In the genomic region with DNA sequence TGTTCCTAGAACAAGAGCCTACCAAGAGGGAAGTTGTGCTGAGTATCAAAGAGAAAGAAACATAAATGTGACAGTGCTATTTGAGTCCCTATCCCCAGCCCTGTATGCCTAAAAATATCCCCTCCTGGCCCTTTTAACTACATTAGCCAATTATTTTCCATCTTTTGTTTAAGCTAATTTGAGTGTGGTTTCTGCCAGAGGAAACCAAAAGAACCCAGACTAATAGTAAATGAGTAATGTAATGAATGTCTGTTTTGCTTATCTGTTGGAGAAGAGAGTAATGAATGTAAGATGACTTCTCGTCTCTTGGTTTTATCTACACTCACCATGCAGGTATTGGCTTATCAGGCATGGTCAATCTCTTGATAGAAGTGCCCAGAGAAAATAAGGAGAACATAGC, we compare ENCODE assay signal across 30 cellular contexts.
"Had no signal": no experiment of that assay in that cellular context is flagged by ENCODE, and none has a peak within 500 bp of the region (broad histone marks: within the 10 kb centered on the region; RNA-seq: fewer than 3 reads in every experiment).

No MANE protein-coding gene starts in this region.

- H3K27me3 ChIP-seq: adrenal gland, ascending aorta, brain microvascular endothelial cell, gastroesophageal sphincter, neural progenitor cell, sigmoid colon, uterus had no signal

- H3K36me3 ChIP-seq: adrenal gland, ascending aorta, brain microvascular endothelial cell, gastroesophageal sphincter, neural progenitor cell, sigmoid colon, thoracic aorta, uterus had no signal

- ATAC-seq: effector memory CD8-positive, alpha-beta T cell; gastroesophageal sphincter; left cardiac atrium; left ventricle myocardium superior; natural killer cell; psoas muscle had no signal

- H3K4me1 ChIP-seq: adrenal gland, ascending aorta, gastroesophageal sphincter, neural progenitor cell, parathyroid adenoma, psoas muscle, uterus had no signal

- H3K4me3 Mint-ChIP-seq: activated naive CD4-positive, alpha-beta T cell treated with anti-CD3 and anti-CD28 coated beads for 36 hours; activated naive CD8-positive, alpha-beta T cell treated with anti-CD3 and anti-CD28 coated beads for 36 hours; effector memory CD8-positive, alpha-beta T cell; natural killer cell; neural progenitor cell; T-helper 1 cell treated with Interleukin-12 subunit alpha and Interleukin-12 subunit beta and Interleukin-4 antibody, amounts not matched to agents 30 μg/mL and 1 μg/mL, for 36 hours had no signal

- DNase-seq: activated CD4-positive, alpha-beta T cell treated with anti-CD3 and anti-CD28 coated beads for 4 hours; activated CD4-positive, alpha-beta T cell treated with anti-CD3 and anti-CD28 coated beads, Interleukin-2, amount 50 U/mL, for 4 hours; activated CD8-positive, alpha-beta memory T cell treated with anti-CD3 and anti-CD28 coated beads for 24 hours; activated effector memory CD4-positive, alpha-beta T cell treated with anti-CD3 and anti-CD28 coated beads, Interleukin-2, amount 50 U/mL, for 16 hours; activated naive CD4-positive, alpha-beta T cell treated with anti-CD3 and anti-CD28 coated beads for 36 hours; activated naive CD8-positive, alpha-beta T cell treated with anti-CD3 and anti-CD28 coated beads for 36 hours; adrenal gland; brain microvascular endothelial cell; cortex of kidney; effector memory CD8-positive, alpha-beta T cell; head of caudate nucleus; hippocampal formation; left cardiac atrium; left ventricle myocardium superior; natural killer cell; occipital lobe; psoas muscle; sigmoid colon; small intestine; stimulated activated CD4-positive, alpha-beta T cell treated with anti-CD3 and anti-CD28 coated beads, Interleukin-1b, Interleukin-23, amount 100 ng/mL, for 48 hours; stimulated activated naive CD4-positive, alpha-beta T cell; T-helper 9 cell; uterus had no signal

- H3K4me1 Mint-ChIP-seq: activated naive CD8-positive, alpha-beta T cell treated with anti-CD3 and anti-CD28 coated beads for 36 hours; natural killer cell; neural progenitor cell had no signal

- H3K36me3 Mint-ChIP-seq: activated naive CD8-positive, alpha-beta T cell treated with anti-CD3 and anti-CD28 coated beads for 36 hours; natural killer cell; neural progenitor cell had no signal

- H3K4me3 ChIP-seq: adrenal gland, ascending aorta, gastroesophageal sphincter, neural progenitor cell, psoas muscle, sigmoid colon, thoracic aorta, uterus had no signal

- H3K9me3 Mint-ChIP-seq: activated naive CD4-positive, alpha-beta T cell treated with anti-CD3 and anti-CD28 coated beads for 36 hours; activated naive CD8-positive, alpha-beta T cell treated with anti-CD3 and anti-CD28 coated beads for 36 hours; effector memory CD8-positive, alpha-beta T cell; natural killer cell had no signal

- H3K9ac ChIP-seq: neural progenitor cell, parathyroid adenoma had no signal

- H3K27ac Mint-ChIP-seq: activated naive CD4-positive, alpha-beta T cell treated with anti-CD3 and anti-CD28 coated beads for 36 hours; activated naive CD8-positive, alpha-beta T cell treated with anti-CD3 and anti-CD28 coated beads for 36 hours; effector memory CD8-positive, alpha-beta T cell; natural killer cell; neural progenitor cell; T-helper 1 cell treated with Interleukin-12 subunit alpha and Interleukin-12 subunit beta and Interleukin-4 antibody, amounts not matched to agents 30 μg/mL and 1 μg/mL, for 36 hours had no signal

- H3K27me3 Mint-ChIP-seq: effector memory CD8-positive, alpha-beta T cell had no signal

- H3K4me2 ChIP-seq: neural progenitor cell had no signal

- H3K27ac ChIP-seq: adrenal gland, ascending aorta, brain microvascular endothelial cell, gastroesophageal sphincter, neural progenitor cell, parathyroid adenoma, psoas muscle, sigmoid colon, thoracic aorta, uterus, VCaP had no signal
